1 cellular context compared by ENCODE assay signal in genomic region chr6:33271608-33272357, GRCh38.
TF ChIP-seq lines count a peak whose summit lies in the region.

Gene RPS18 (plus strand): TSS chr6:33272075. CDS start chr6:33272120, 45 bp downstream.
Gene VPS52 (minus strand): TSS chr6:33271876. CDS start chr6:33271675, 201 bp downstream.

TF ChIP-seq in HEK293, 187 proteins besides CTCF, POLR2A, EP300 and RAD21 (continued from another document and continues in another):
- TF ChIP-seq TSHZ1 (tag by site-specific recombination; IDR thresholded peaks at IDR 0.05; ENCODE audit: borderline replicate concordance): peak; percentile 70; the same call in 1 of the 2 replicates
- TF ChIP-seq ZBTB48 (tag by site-specific recombination; IDR thresholded peaks at IDR 0.05): no peak
- TF ChIP-seq ZFP69B (tag by site-specific recombination; IDR thresholded peaks at IDR 0.05): peak; percentile 10; the same call in 1 of the 2 replicates
- peak; percentile 13; the same call in 1 of the 2 replicates for TF ChIP-seq OVOL3 (tag by site-specific recombination; IDR thresholded peaks at IDR 0.05)
- TF ChIP-seq ZNF555 (tag by site-specific recombination; conservative IDR thresholded peaks at IDR 0.05): no peak
- no peak; the same call in 1 of the 2 replicates for TF ChIP-seq ZBTB20 (tag by site-specific recombination; IDR thresholded peaks at IDR 0.05)
- TF ChIP-seq ZNF2 (tag by site-specific recombination; IDR thresholded peaks at IDR 0.05): peak; percentile 95
- peak; percentile 90; the same call in 1 of the 2 replicates for TF ChIP-seq ZNF561 (tag by site-specific recombination; IDR thresholded peaks at IDR 0.05; ENCODE audit: borderline replicate concordance)
- TF ChIP-seq GLIS2 (tag by site-specific recombination; IDR thresholded peaks at IDR 0.05): no peak
- TF ChIP-seq ZNF311 (tag by site-specific recombination; IDR thresholded peaks at IDR 0.05; ENCODE audit: borderline replicate concordance): no peak
- no peak for TF ChIP-seq ZNF560 (tag by site-specific recombination; IDR thresholded peaks at IDR 0.05; ENCODE audit: borderline replicate concordance)
- TF ChIP-seq ZNF768 (tag by site-specific recombination; IDR thresholded peaks at IDR 0.05): no peak
- peak; percentile 37; the same call in 1 of the 2 replicates for TF ChIP-seq ZSCAN23 (tag by site-specific recombination; IDR thresholded peaks at IDR 0.05)
- peak; percentile 89 for TF ChIP-seq SP3 (tag by site-specific recombination; IDR thresholded peaks at IDR 0.05)
- no peak; the same call in none of the 2 replicates for TF ChIP-seq ZNF76 (tag by site-specific recombination; IDR thresholded peaks at IDR 0.05; ENCODE audit: borderline replicate concordance, low read depth)
- TF ChIP-seq ZNF221 (tag by site-specific recombination; IDR thresholded peaks at IDR 0.05; ENCODE audit: borderline replicate concordance): no peak
- TF ChIP-seq ZNF830 (tag by site-specific recombination; IDR thresholded peaks at IDR 0.05; ENCODE audit: low read depth): no peak
- peak; percentile 91 for TF ChIP-seq ZNF600 (tag by site-specific recombination; IDR thresholded peaks at IDR 0.05)
- no peak for TF ChIP-seq ZNF776 (tag by site-specific recombination; IDR thresholded peaks at IDR 0.05; ENCODE audit: borderline replicate concordance)
- no peak for TF ChIP-seq ZNF404 (tag by site-specific recombination; IDR thresholded peaks at IDR 0.05)
- TF ChIP-seq SP2 (tag by site-specific recombination; IDR thresholded peaks at IDR 0.05): peak; percentile 95
- no peak for TF ChIP-seq ZNF645 (tag by site-specific recombination; IDR thresholded peaks at IDR 0.05)
- TF ChIP-seq ZNF16 (tag by site-specific recombination; IDR thresholded peaks at IDR 0.05; ENCODE audit: low read depth): no peak
- TF ChIP-seq PRDM4 (tag by site-specific recombination; IDR thresholded peaks at IDR 0.05): peak; percentile 69
- no peak for TF ChIP-seq ZNF837 (tag by site-specific recombination; IDR thresholded peaks at IDR 0.05)
- 0 out of 2 replicates have a peak, but pooled peaks have one; percentile 10 for TF ChIP-seq ZNF423 (tag by site-specific recombination; IDR thresholded peaks at IDR 0.05)
- TF ChIP-seq ZNF335 (tag by site-specific recombination; conservative IDR thresholded peaks at IDR 0.05): peak; percentile 76
- TF ChIP-seq ZBTB44 (tag by site-specific recombination; IDR thresholded peaks at IDR 0.05): no peak
- TF ChIP-seq ZNF639 (tag by site-specific recombination; IDR thresholded peaks at IDR 0.05): peak; percentile 96
- peak; percentile 86 for TF ChIP-seq ZBTB17 (tag by site-specific recombination; IDR thresholded peaks at IDR 0.05)
- TF ChIP-seq ZBTB7A (tag by site-specific recombination; IDR thresholded peaks at IDR 0.05; ENCODE audit: low read depth): no peak; the same call in 1 of the 2 replicates
- peak; percentile 91 for TF ChIP-seq KLF17 (tag by site-specific recombination; IDR thresholded peaks at IDR 0.05)
- TF ChIP-seq ZNF571 (tag by site-specific recombination; IDR thresholded peaks at IDR 0.05): no peak
- TF ChIP-seq KLF10 (tag by site-specific recombination; IDR thresholded peaks at IDR 0.05): peak; percentile 67; the same call in 1 of the 2 replicates
- no peak for TF ChIP-seq ZNF138 (tag by site-specific recombination; IDR thresholded peaks at IDR 0.05; ENCODE audit: borderline replicate concordance)
- peak; percentile 75; the same call in 1 of the 2 replicates for TF ChIP-seq ZBTB10 (tag by site-specific recombination; IDR thresholded peaks at IDR 0.05)
- TF ChIP-seq ZNF416 (tag by site-specific recombination; IDR thresholded peaks at IDR 0.05): no peak
- peak; percentile 12; the same call in 1 of the 2 replicates for TF ChIP-seq ZNF449 (tag by site-specific recombination; IDR thresholded peaks at IDR 0.05)
- no peak for TF ChIP-seq ZNF488 (tag by site-specific recombination; IDR thresholded peaks at IDR 0.05)
- TF ChIP-seq ZNF433 (tag by site-specific recombination; IDR thresholded peaks at IDR 0.05; ENCODE audit: low read depth): no peak
- TF ChIP-seq ZNF354C (tag by site-specific recombination; IDR thresholded peaks at IDR 0.05; ENCODE audit: borderline replicate concordance, low read depth): no peak
- TF ChIP-seq ZNF19 (tag by site-specific recombination; IDR thresholded peaks at IDR 0.05; ENCODE audit: low read depth): no peak
- TF ChIP-seq ZNF558 (tag by site-specific recombination; IDR thresholded peaks at IDR 0.05): peak; percentile 70
- TF ChIP-seq ZNF214 (tag by site-specific recombination; IDR thresholded peaks at IDR 0.05; ENCODE audit: borderline replicate concordance): no peak; the same call in 1 of the 2 replicates
- no peak for TF ChIP-seq ZNF223 (tag by site-specific recombination; IDR thresholded peaks at IDR 0.05)
- TF ChIP-seq ZNF23 (tag by site-specific recombination; IDR thresholded peaks at IDR 0.05; ENCODE audit: borderline replicate concordance): no peak
- TF ChIP-seq ZBTB1 (tag by site-specific recombination; IDR thresholded peaks at IDR 0.05): no peak
- 0 out of 2 replicates have a peak, but pooled peaks have one; percentile 12 for TF ChIP-seq REPIN1 (tag by site-specific recombination; IDR thresholded peaks at IDR 0.05; ENCODE audit: low read depth)
- TF ChIP-seq SCRT1 (tag by site-specific recombination; IDR thresholded peaks at IDR 0.05; ENCODE audit: borderline replicate concordance): no peak; the same call in 1 of the 2 replicates
- peak; percentile 42; the same call in 1 of the 2 replicates for TF ChIP-seq ZNF843 (tag by site-specific recombination; IDR thresholded peaks at IDR 0.05)
